ENCODE assay signal across 1 cellular context in the genomic region with DNA sequence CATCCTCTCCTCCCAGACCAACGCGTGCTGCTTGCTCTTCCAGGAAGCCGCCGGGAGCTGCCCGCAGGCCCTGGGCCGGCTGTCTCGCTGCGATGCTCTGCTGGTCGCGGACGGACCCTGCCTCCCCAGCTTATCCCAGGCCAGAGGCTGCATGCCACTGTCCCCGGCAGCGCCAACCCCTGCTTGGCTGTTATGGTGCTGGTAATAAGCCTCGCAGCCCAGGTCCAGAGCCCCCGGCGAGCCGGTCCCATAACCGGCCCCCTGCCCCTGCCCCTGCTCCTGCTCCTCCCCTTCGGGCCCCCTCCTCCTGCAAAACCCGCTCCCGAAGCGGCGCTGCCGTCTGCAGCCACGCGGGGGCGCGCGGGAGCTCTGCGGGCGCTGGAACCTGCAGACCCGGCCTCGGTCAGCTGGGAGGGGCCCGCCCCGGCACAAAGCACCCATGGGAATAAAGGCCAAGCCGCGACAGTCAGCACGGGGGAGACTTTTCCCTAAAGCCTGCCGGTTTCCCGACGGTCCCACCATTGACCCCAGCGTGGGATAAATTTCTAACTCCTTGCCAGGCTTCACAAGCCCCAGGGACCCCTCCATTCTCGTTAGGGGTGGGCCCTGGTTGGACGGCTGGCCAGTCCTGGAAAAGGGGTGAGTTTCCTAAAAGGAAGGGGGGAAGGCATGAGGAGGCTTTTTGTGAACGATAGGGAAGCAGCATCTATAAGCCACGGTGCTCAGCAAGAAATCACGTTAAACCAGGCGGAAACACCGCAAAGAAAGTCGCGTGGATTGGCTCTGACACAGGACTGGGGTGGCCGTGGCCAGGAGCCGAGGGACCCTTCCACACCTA.
TF ChIP-seq lines count a peak whose summit lies in the region.

No MANE protein-coding gene starts in this region.

TF ChIP-seq in HepG2, 621 proteins besides CTCF, POLR2A, EP300 and RAD21 (continued from another document and continues in another):
- TF ChIP-seq, protein P1, sequence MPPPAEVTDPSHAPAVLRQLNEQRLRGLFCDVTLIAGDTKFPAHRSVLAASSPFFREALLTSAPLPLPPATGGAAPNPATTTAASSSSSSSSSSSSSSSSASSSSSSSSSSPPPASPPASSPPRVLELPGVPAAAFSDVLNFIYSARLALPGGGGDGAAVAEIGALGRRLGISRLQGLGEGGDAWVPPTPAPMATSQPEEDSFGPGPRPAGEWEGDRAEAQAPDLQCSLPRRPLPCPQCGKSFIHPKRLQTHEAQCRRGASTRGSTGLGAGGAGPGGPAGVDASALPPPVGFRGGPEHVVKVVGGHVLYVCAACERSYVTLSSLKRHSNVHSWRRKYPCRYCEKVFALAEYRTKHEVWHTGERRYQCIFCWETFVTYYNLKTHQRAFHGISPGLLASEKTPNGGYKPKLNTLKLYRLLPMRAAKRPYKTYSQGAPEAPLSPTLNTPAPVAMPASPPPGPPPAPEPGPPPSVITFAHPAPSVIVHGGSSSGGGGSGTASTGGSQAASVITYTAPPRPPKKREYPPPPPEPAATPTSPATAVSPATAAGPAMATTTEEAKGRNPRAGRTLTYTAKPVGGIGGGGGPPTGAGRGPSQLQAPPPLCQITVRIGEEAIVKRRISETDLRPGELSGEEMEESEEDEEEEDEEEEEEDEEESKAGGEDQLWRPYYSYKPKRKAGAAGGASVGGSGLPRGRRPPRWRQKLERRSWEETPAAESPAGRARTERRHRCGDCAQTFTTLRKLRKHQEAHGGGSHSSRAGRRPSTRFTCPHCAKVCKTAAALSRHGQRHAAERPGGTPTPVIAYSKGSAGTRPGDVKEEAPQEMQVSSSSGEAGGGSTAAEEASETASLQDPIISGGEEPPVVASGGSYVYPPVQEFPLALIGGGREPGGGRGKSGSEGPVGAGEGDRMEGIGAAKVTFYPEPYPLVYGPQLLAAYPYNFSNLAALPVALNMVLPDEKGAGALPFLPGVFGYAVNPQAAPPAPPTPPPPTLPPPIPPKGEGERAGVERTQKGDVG (CRISPR knock-in tag; IDR thresholded peaks at IDR 0.05; ENCODE audit: borderline replicate concordance): 0 out of 2 replicates have a peak, but pooled peaks have one; percentile 69
- peak; percentile 33; the same call in 1 of the 2 replicates for TF ChIP-seq TOPORS (CRISPR knock-in tag; IDR thresholded peaks at IDR 0.05)
- TF ChIP-seq ZFAT (CRISPR knock-in tag; conservative IDR thresholded peaks at IDR 0.05): no peak
- TF ChIP-seq HNF4A (CRISPR knock-in tag; IDR thresholded peaks at IDR 0.05): peak; percentile 67
- TF ChIP-seq ZKSCAN8 (CRISPR knock-in tag; IDR thresholded peaks at IDR 0.05; ENCODE audit: borderline replicate concordance): no peak
- TF ChIP-seq, protein P2, sequence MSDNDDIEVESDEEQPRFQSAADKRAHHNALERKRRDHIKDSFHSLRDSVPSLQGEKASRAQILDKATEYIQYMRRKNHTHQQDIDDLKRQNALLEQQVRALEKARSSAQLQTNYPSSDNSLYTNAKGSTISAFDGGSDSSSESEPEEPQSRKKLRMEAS (IDR thresholded peaks at IDR 0.05): peak; percentile 46; the same call in 1 of the 2 replicates
- TF ChIP-seq KLF15 (CRISPR knock-in tag; IDR thresholded peaks at IDR 0.05; ENCODE audit: borderline replicate concordance): peak; percentile 47; the same call in 1 of the 2 replicates
- TF ChIP-seq ZFY (CRISPR knock-in tag; IDR thresholded peaks at IDR 0.05): peak; percentile 80
- peak; percentile 65 for TF ChIP-seq ETV5 (CRISPR knock-in tag; IDR thresholded peaks at IDR 0.05; ENCODE audit: borderline replicate concordance)
- TF ChIP-seq TBP (CRISPR knock-in tag; IDR thresholded peaks at IDR 0.05): peak; percentile 82; the same call in 1 of the 2 replicates
- no peak for TF ChIP-seq ZNF891 (CRISPR knock-in tag; IDR thresholded peaks at IDR 0.05)
- no peak for TF ChIP-seq PLRG1 (conservative IDR thresholded peaks at IDR 0.05)
- TF ChIP-seq NRL (CRISPR knock-in tag; IDR thresholded peaks at IDR 0.05; ENCODE audit: borderline replicate concordance): no peak; the same call in 1 of the 2 replicates
- no peak for TF ChIP-seq PRMT3 (CRISPR knock-in tag; IDR thresholded peaks at IDR 0.05; ENCODE audit: borderline replicate concordance, low read depth)
- no peak for TF ChIP-seq SIX4 (CRISPR knock-in tag; IDR thresholded peaks at IDR 0.05)
- no peak for TF ChIP-seq ATAD3A (CRISPR knock-in tag; IDR thresholded peaks at IDR 0.05)
- TF ChIP-seq ZNF225 (CRISPR knock-in tag; IDR thresholded peaks at IDR 0.05): no peak
- TF ChIP-seq TCF7 (IDR thresholded peaks at IDR 0.05; ENCODE audit: low read depth): peak; percentile 42; the same call in 1 of the 2 replicates
- TF ChIP-seq ZNF44 (CRISPR knock-in tag; IDR thresholded peaks at IDR 0.05): no peak
- peak; percentile 18; the same call in 1 of the 2 replicates for TF ChIP-seq ESRRA (CRISPR knock-in tag; IDR thresholded peaks at IDR 0.05; ENCODE audit: low read depth)
- TF ChIP-seq TBX3 (IDR thresholded peaks at IDR 0.05; ENCODE audit: borderline replicate concordance): peak; percentile 21; the same call in 1 of the 2 replicates
- TF ChIP-seq, protein P3, sequence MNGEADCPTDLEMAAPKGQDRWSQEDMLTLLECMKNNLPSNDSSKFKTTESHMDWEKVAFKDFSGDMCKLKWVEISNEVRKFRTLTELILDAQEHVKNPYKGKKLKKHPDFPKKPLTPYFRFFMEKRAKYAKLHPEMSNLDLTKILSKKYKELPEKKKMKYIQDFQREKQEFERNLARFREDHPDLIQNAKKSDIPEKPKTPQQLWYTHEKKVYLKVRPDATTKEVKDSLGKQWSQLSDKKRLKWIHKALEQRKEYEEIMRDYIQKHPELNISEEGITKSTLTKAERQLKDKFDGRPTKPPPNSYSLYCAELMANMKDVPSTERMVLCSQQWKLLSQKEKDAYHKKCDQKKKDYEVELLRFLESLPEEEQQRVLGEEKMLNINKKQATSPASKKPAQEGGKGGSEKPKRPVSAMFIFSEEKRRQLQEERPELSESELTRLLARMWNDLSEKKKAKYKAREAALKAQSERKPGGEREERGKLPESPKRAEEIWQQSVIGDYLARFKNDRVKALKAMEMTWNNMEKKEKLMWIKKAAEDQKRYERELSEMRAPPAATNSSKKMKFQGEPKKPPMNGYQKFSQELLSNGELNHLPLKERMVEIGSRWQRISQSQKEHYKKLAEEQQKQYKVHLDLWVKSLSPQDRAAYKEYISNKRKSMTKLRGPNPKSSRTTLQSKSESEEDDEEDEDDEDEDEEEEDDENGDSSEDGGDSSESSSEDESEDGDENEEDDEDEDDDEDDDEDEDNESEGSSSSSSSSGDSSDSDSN (CRISPR knock-in tag; IDR thresholded peaks at IDR 0.05): peak; percentile 40; the same call in 1 of the 2 replicates
- peak; percentile 63 for TF ChIP-seq RBFOX2 (IDR thresholded peaks at IDR 0.05; ENCODE audit: low read depth, low read length)
- peak; percentile 70 for TF ChIP-seq PHF5A (CRISPR knock-in tag; IDR thresholded peaks at IDR 0.05; ENCODE audit: low read depth, unreplicated experiment)
- 0 out of 2 replicates have a peak, but pooled peaks have one; percentile 26 for TF ChIP-seq STAT5B (CRISPR knock-in tag; IDR thresholded peaks at IDR 0.05)
- TF ChIP-seq RXRB (CRISPR knock-in tag; IDR thresholded peaks at IDR 0.05; ENCODE audit: borderline replicate concordance): peak; percentile 72
- TF ChIP-seq, protein P4, sequence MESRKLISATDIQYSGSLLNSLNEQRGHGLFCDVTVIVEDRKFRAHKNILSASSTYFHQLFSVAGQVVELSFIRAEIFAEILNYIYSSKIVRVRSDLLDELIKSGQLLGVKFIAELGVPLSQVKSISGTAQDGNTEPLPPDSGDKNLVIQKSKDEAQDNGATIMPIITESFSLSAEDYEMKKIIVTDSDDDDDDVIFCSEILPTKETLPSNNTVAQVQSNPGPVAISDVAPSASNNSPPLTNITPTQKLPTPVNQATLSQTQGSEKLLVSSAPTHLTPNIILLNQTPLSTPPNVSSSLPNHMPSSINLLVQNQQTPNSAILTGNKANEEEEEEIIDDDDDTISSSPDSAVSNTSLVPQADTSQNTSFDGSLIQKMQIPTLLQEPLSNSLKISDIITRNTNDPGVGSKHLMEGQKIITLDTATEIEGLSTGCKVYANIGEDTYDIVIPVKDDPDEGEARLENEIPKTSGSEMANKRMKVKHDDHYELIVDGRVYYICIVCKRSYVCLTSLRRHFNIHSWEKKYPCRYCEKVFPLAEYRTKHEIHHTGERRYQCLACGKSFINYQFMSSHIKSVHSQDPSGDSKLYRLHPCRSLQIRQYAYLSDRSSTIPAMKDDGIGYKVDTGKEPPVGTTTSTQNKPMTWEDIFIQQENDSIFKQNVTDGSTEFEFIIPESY (CRISPR knock-in tag; IDR thresholded peaks at IDR 0.05): peak; percentile 89
- TF ChIP-seq, protein P5, sequence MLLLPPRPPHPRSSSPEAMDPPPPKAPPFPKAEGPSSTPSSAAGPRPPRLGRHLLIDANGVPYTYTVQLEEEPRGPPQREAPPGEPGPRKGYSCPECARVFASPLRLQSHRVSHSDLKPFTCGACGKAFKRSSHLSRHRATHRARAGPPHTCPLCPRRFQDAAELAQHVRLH (CRISPR knock-in tag; IDR thresholded peaks at IDR 0.05; ENCODE audit: borderline replicate concordance, low read depth): peak; percentile 75; the same call in 1 of the 2 replicates
- TF ChIP-seq ZNF644 (CRISPR knock-in tag; IDR thresholded peaks at IDR 0.05; ENCODE audit: low read depth): no peak
- TF ChIP-seq, protein P6, sequence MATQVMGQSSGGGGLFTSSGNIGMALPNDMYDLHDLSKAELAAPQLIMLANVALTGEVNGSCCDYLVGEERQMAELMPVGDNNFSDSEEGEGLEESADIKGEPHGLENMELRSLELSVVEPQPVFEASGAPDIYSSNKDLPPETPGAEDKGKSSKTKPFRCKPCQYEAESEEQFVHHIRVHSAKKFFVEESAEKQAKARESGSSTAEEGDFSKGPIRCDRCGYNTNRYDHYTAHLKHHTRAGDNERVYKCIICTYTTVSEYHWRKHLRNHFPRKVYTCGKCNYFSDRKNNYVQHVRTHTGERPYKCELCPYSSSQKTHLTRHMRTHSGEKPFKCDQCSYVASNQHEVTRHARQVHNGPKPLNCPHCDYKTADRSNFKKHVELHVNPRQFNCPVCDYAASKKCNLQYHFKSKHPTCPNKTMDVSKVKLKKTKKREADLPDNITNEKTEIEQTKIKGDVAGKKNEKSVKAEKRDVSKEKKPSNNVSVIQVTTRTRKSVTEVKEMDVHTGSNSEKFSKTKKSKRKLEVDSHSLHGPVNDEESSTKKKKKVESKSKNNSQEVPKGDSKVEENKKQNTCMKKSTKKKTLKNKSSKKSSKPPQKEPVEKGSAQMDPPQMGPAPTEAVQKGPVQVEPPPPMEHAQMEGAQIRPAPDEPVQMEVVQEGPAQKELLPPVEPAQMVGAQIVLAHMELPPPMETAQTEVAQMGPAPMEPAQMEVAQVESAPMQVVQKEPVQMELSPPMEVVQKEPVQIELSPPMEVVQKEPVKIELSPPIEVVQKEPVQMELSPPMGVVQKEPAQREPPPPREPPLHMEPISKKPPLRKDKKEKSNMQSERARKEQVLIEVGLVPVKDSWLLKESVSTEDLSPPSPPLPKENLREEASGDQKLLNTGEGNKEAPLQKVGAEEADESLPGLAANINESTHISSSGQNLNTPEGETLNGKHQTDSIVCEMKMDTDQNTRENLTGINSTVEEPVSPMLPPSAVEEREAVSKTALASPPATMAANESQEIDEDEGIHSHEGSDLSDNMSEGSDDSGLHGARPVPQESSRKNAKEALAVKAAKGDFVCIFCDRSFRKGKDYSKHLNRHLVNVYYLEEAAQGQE (IDR thresholded peaks at IDR 0.05; ENCODE audit: borderline replicate concordance in 1 of 2, low read depth in 1 of 2, low read length in 2 of 2): no peak
- no peak for TF ChIP-seq ZNF775 (CRISPR knock-in tag; IDR thresholded peaks at IDR 0.05; ENCODE audit: borderline replicate concordance)
- peak; percentile 22; the same call in 1 of the 2 replicates for TF ChIP-seq ZNF326 (CRISPR knock-in tag; IDR thresholded peaks at IDR 0.05; ENCODE audit: borderline replicate concordance)
- TF ChIP-seq KDM2A (CRISPR knock-in tag; IDR thresholded peaks at IDR 0.05; ENCODE audit: borderline replicate concordance, low read depth): peak; percentile 98
- peak; percentile 76; the same call in 1 of the 2 replicates for TF ChIP-seq ZNF235 (CRISPR knock-in tag; IDR thresholded peaks at IDR 0.05; ENCODE audit: borderline replicate concordance)
- TF ChIP-seq ZBTB8A (CRISPR knock-in tag; IDR thresholded peaks at IDR 0.05; ENCODE audit: borderline replicate concordance, low read depth): 0 out of 2 replicates have a peak, but pooled peaks have one; percentile 79
- TF ChIP-seq, protein P7, sequence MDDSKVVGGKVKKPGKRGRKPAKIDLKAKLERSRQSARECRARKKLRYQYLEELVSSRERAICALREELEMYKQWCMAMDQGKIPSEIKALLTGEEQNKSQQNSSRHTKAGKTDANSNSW (CRISPR knock-in tag; IDR thresholded peaks at IDR 0.05; ENCODE audit: borderline replicate concordance): peak; percentile 74; the same call in 1 of the 2 replicates
- TF ChIP-seq ZBTB38 (CRISPR knock-in tag; IDR thresholded peaks at IDR 0.05): peak; percentile 98
- TF ChIP-seq, protein P8, sequence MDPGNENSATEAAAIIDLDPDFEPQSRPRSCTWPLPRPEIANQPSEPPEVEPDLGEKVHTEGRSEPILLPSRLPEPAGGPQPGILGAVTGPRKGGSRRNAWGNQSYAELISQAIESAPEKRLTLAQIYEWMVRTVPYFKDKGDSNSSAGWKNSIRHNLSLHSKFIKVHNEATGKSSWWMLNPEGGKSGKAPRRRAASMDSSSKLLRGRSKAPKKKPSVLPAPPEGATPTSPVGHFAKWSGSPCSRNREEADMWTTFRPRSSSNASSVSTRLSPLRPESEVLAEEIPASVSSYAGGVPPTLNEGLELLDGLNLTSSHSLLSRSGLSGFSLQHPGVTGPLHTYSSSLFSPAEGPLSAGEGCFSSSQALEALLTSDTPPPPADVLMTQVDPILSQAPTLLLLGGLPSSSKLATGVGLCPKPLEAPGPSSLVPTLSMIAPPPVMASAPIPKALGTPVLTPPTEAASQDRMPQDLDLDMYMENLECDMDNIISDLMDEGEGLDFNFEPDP (CRISPR knock-in tag; conservative IDR thresholded peaks at IDR 0.05): no peak
- peak; percentile 67; the same call in 1 of the 2 replicates for TF ChIP-seq ZSCAN31 (CRISPR knock-in tag; IDR thresholded peaks at IDR 0.05; ENCODE audit: low read depth)
- no peak for TF ChIP-seq NR2F2 (IDR thresholded peaks at IDR 0.05; ENCODE audit: borderline replicate concordance, low read depth)
- TF ChIP-seq FOSL1 (CRISPR knock-in tag; IDR thresholded peaks at IDR 0.05; ENCODE audit: borderline replicate concordance): 0 out of 2 replicates have a peak, but pooled peaks have one; percentile 21
- peak; percentile 67 for TF ChIP-seq ZMYM3 (CRISPR knock-in tag; IDR thresholded peaks at IDR 0.05)
- TF ChIP-seq ZNF720 (CRISPR knock-in tag; IDR thresholded peaks at IDR 0.05): no peak
- no peak for TF ChIP-seq JARID2 (CRISPR knock-in tag; IDR thresholded peaks at IDR 0.05; ENCODE audit: insufficient replicate concordance)
- no peak for TF ChIP-seq RARA (CRISPR knock-in tag; IDR thresholded peaks at IDR 0.05)
- TF ChIP-seq, protein P9, sequence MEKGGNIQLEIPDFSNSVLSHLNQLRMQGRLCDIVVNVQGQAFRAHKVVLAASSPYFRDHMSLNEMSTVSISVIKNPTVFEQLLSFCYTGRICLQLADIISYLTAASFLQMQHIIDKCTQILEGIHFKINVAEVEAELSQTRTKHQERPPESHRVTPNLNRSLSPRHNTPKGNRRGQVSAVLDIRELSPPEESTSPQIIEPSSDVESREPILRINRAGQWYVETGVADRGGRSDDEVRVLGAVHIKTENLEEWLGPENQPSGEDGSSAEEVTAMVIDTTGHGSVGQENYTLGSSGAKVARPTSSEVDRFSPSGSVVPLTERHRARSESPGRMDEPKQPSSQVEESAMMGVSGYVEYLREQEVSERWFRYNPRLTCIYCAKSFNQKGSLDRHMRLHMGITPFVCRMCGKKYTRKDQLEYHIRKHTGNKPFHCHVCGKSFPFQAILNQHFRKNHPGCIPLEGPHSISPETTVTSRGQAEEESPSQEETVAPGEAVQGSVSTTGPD (CRISPR knock-in tag; IDR thresholded peaks at IDR 0.05): no peak
- TF ChIP-seq HDAC2 (CRISPR knock-in tag; IDR thresholded peaks at IDR 0.05): peak; percentile 57; the same call in 1 of the 2 replicates
- no peak for TF ChIP-seq KDM1A (CRISPR knock-in tag; IDR thresholded peaks at IDR 0.05)
- no peak; the same call in 1 of the 2 replicates for TF ChIP-seq ZNF451 (CRISPR knock-in tag; IDR thresholded peaks at IDR 0.05)
